In genomic region chr3:64454179-64454578, GRCh38 we compare ENCODE assay signal across 15 cellular contexts.
A peak's percentile ranks its signal among the peaks of the same experiment; 100 is the strongest.
DNase-seq lines count a peak whose midpoint lies in the region; ATAC-seq and TF ChIP-seq lines count a peak whose summit lies in the region.
"Had no signal": no experiment of that assay in that cellular context is flagged by ENCODE, and none has a peak within 500 bp of the region (broad histone marks: within the 10 kb centered on the region; RNA-seq: fewer than 3 reads in every experiment).

No MANE protein-coding gene starts in this region.

- no peak for ATAC-seq in right lobe of liver

- H3K27ac ChIP-seq in hepatocyte (no peak overlapping the region), right lobe of liver (no peak overlapping the region)
- H3K27ac ChIP-seq: Peyer's patch, thyroid gland had no signal

- H3K9me2 ChIP-seq in hepatocyte (replicated peaks; ENCODE audit: insufficient read depth): no peaks in the 10 kb centered on the region

- H3K36me3 ChIP-seq in hepatocyte (replicated peaks; ENCODE audit: insufficient read depth, low read depth) (no peaks in the 10 kb centered on the region), right lobe of liver (no peaks in the 10 kb centered on the region)
- H3K36me3 ChIP-seq: Peyer's patch, thyroid gland had no signal

- no peaks in the 10 kb centered on the region for H4K20me1 ChIP-seq in hepatocyte (ENCODE audit: insufficient read depth, poor library complexity, severe bottlenecking)

- no peaks in the 10 kb centered on the region for H3K4me1 ChIP-seq in hepatocyte (ENCODE audit: insufficient read depth)
- no peaks in the 10 kb centered on the region for H3K4me1 ChIP-seq in right lobe of liver
- H3K4me1 ChIP-seq: Peyer's patch, thyroid gland had no signal

- no peak overlapping the region for H2AFZ ChIP-seq in hepatocyte

- TF ChIP-seq POLR2A in right lobe of liver (IDR thresholded peaks at IDR 0.05): no peak

- intact Hi-C loops in right lobe of liver (cut with DNase I): no loop called here

- WGBS in hepatocyte (ENCODE audit: low lambda C conversion rate, missing lambda C conversion rate): 45% methylated on average over 3 of the region's 3 CpGs
- WGBS in right lobe of liver (ENCODE audit: insufficient coverage, low coverage, low lambda C conversion rate, missing lambda C conversion rate): 42% methylated on average over 3 of the region's 3 CpGs

- H3K4me2 ChIP-seq in hepatocyte: no peak overlapping the region

- no peaks in the 10 kb centered on the region for H3K79me2 ChIP-seq in hepatocyte

- TF ChIP-seq CTCF in AG10803 (conservative IDR thresholded peaks at IDR 0.05; ENCODE audit: low read length): no peak
- no peak for TF ChIP-seq CTCF in hepatocyte (IDR thresholded peaks at IDR 0.05; ENCODE audit: poor library complexity)
- TF ChIP-seq CTCF in right lobe of liver (IDR thresholded peaks at IDR 0.05): no peak

- H3K4me3 ChIP-seq in AG10803 (ENCODE audit: low read length) (no peak overlapping the region), hepatocyte (no peak overlapping the region), right lobe of liver (no peak overlapping the region)
- H3K4me3 ChIP-seq: Peyer's patch, thyroid gland had no signal

- DNase-seq in AG10803 (ENCODE audit: low read depth) (peak; percentile 66), H4 (ENCODE audit: low spot score) (peak; percentile 17), amniotic epithelial cell (ENCODE audit: low read depth) (peak; percentile 84), hepatocyte (ENCODE audit: low spot score) (peak; percentile 32), NCI-H774 (lab: John Stamatoyannopoulos, UW) (no peak), anterior cingulate cortex (lab: John Stamatoyannopoulos, UW) (no peak), right lobe of liver (no peak)
- no peak for DNase-seq in stimulated activated CD4-positive, alpha-beta T cell treated with anti-CD3 and anti-CD28 coated beads, Interleukin-4, amount 100 ng/mL, for 4 hours
- DNase-seq: activated CD4-positive, alpha-beta T cell treated with anti-CD3 and anti-CD28 coated beads for 1 hour; activated T-cell treated with anti-CD3 and anti-CD28 coated beads, Interleukin-2, amount 50 U/mL, for 1 hour; DMS79; NCI-H1436; NCI-H510A; Peyer's patch; thyroid gland had no signal

- H3K9me3 ChIP-seq in hepatocyte (ENCODE audit: low read depth): no peaks in the 10 kb centered on the region
- no peaks in the 10 kb centered on the region for H3K9me3 ChIP-seq in right lobe of liver
- H3K9me3 ChIP-seq: Peyer's patch, thyroid gland had no signal

- H3K27me3 ChIP-seq in hepatocyte (no peaks in the 10 kb centered on the region), right lobe of liver (no peaks in the 10 kb centered on the region)
- H3K27me3 ChIP-seq: Peyer's patch, thyroid gland had no signal

Comparison
In these comparisons a context has a peak if more than half of its experiments do, and no peak if none do; other contexts are left out.
1. DNase-seq: peak in AG10803 (single experiment), H4 (single experiment), amniotic epithelial cell (single experiment) and hepatocyte (single experiment); none in NCI-H774 (single experiment), anterior cingulate cortex (0 of 58), right lobe of liver (0 of 3) and stimulated activated CD4-positive, alpha-beta T cell treated with anti-CD3 and anti-CD28 coated beads, Interleukin-4, amount 100 ng/mL, for 4 hours (0 of 2).